In the genomic region with DNA sequence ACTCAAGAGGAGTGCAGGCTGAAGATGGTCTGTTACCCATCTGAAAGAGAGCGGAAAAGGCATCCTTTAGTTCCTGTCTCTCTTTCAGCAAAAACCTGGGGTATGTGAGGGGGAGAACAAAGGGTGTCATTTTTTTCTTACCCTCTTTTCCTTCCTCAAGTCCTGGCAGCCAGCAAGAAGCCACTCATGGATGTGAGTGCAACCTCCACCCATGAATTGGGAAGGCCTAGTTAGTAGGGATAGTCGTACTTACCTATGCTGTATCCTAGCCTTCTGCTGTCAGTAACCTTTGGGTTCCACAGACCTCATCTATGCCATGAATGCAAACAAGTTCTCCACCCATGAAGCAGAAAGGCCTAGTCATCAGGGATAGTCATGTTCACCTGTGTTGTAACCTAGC, we compare ENCODE assay signal across 2 cellular contexts.
TF ChIP-seq lines count a peak whose summit lies in the region.

No MANE protein-coding gene starts in this region.

TF ChIP-seq in HEK293, 187 proteins besides CTCF, POLR2A, EP300 and RAD21 (continued from another document):
- TF ChIP-seq INSM2 (tag by site-specific recombination; IDR thresholded peaks at IDR 0.05): no peak
- TF ChIP-seq ZNF394 (tag by site-specific recombination; IDR thresholded peaks at IDR 0.05; ENCODE audit: borderline replicate concordance): no peak

TF ChIP-seq in WTC11, 78 proteins besides CTCF, POLR2A, EP300 and RAD21:
- no peak for TF ChIP-seq ZNF281 (CRISPR knock-in tag; IDR thresholded peaks at IDR 0.05)
- TF ChIP-seq, protein P1, sequence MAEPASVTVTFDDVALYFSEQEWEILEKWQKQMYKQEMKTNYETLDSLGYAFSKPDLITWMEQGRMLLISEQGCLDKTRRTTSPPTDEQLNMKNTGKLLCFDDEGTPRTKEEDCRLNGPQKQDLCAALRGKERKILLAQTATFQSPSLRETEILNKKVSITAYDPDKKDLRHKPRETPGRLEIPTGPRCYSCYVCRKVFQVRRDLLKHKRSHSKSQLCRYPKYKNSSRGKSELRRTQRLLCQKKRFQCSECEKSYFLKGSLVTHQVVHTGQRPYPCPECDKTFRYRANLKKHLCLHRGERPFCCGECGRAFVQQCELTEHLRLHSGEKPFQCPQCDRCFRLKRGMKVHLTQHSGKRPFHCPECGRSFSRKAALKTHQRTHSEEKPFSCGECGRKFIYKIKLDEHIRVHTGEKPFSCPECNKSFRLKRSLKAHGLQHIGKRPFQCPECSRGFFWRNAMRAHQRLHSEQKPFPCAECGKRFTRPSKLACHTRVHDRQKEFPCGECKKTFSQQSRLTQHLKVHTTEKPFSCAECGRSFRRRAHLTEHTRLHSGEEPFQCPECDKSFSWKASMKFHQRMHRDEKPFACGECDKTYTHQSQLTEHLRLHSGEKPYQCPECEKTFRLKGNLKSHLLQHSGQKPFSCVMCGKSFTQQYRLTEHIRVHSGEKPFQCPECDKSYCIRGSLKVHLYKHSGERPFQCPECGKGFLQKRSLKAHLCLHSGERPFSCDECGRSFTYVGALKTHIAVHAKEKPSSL (CRISPR knock-in tag; conservative IDR thresholded peaks at IDR 0.05): no peak
- TF ChIP-seq, protein P2, sequence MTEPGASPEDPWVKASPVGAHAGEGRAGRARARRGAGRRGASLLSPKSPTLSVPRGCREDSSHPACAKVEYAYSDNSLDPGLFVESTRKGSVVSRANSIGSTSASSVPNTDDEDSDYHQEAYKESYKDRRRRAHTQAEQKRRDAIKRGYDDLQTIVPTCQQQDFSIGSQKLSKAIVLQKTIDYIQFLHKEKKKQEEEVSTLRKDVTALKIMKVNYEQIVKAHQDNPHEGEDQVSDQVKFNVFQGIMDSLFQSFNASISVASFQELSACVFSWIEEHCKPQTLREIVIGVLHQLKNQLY (CRISPR knock-in tag; IDR thresholded peaks at IDR 0.05): no peak
- TF ChIP-seq JUN (CRISPR knock-in tag; IDR thresholded peaks at IDR 0.05): no peak
- TF ChIP-seq CBFB (CRISPR knock-in tag; IDR thresholded peaks at IDR 0.05; ENCODE audit: low read depth): no peak
- TF ChIP-seq PRRX2 (CRISPR knock-in tag; IDR thresholded peaks at IDR 0.05): no peak
- TF ChIP-seq STAT6 (CRISPR knock-in tag; conservative IDR thresholded peaks at IDR 0.05; ENCODE audit: low read depth): no peak
- no peak for TF ChIP-seq TCF7 (CRISPR knock-in tag; IDR thresholded peaks at IDR 0.05; ENCODE audit: low read depth)
- TF ChIP-seq EMX1 (CRISPR knock-in tag; IDR thresholded peaks at IDR 0.05): no peak
- no peak for TF ChIP-seq FOXJ3 (CRISPR knock-in tag; IDR thresholded peaks at IDR 0.05; ENCODE audit: borderline replicate concordance)
- TF ChIP-seq, protein P3, sequence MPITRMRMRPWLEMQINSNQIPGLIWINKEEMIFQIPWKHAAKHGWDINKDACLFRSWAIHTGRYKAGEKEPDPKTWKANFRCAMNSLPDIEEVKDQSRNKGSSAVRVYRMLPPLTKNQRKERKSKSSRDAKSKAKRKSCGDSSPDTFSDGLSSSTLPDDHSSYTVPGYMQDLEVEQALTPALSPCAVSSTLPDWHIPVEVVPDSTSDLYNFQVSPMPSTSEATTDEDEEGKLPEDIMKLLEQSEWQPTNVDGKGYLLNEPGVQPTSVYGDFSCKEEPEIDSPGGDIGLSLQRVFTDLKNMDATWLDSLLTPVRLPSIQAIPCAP (CRISPR knock-in tag; IDR thresholded peaks at IDR 0.05): no peak
- no peak for TF ChIP-seq ZSCAN18 (CRISPR knock-in tag; IDR thresholded peaks at IDR 0.05)
